16 cellular contexts compared by ENCODE assay signal in the genomic region with DNA sequence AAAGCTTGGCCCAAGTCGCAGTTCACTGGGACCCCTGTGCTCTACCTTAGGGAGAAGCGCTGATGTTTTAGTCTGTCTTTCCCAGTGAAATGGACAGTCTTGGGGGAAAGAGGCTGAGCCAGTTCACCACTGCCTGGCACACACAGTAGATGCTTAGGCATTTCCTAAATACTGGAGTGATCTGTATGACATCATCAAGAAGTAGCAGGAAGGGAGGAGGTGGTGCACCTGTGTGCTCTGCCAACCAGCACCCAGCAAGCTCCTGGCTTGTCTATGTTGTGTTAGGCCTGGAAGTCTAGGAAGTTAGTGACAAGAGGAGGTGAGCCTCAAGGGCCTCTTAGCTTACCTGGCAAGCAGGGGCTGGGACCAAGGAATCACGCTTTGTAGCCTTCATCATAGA.
A peak's percentile ranks its signal among the peaks of the same experiment; 100 is the strongest.
DNase-seq lines count a peak whose midpoint lies in the region; ATAC-seq and TF ChIP-seq lines count a peak whose summit lies in the region.
"Had no signal": no experiment of that assay in that cellular context is flagged by ENCODE, and none has a peak within 500 bp of the region (broad histone marks: within the 10 kb centered on the region; RNA-seq: fewer than 3 reads in every experiment).

No MANE protein-coding gene starts in this region.

- CTCF ChIA-PET in HEK293 (lab: Yijun Ruan, JAX), result interaction anchor here (0.7 kb wide), 1 partner anchor 22 kb away, joined by 3 read pairs; no protein-coding TSS in a partner anchor

- H3K9ac ChIP-seq in BLaER1 treated with 17β-estradiol and CSF1 and Interleukin-3, amounts not matched to agents 10 nM and 100 nM, result no peak overlapping the region

- no peaks in the 10 kb centered on the region for H3K36me3 ChIP-seq in BLaER1 treated with 17β-estradiol and CSF1 and Interleukin-3, amounts not matched to agents 10 nM and 100 nM
- H3K36me3 ChIP-seq in HEK293 (ENCODE audit: control insufficient read depth in 2 of 2, insufficient read depth in 1 of 2, low read length in 2 of 2) (no peaks in the 10 kb centered on the region), mucosa of descending colon (ENCODE audit: low read depth) (no peaks in the 10 kb centered on the region)
- H3K36me3 ChIP-seq: SJSA1 had no signal

- H3K4me3 ChIP-seq in BLaER1 treated with 17β-estradiol and CSF1 and Interleukin-3, amounts not matched to agents 10 nM and 100 nM, result no peak overlapping the region
- H3K4me3 ChIP-seq in HEK293 (ENCODE audit: low read depth, low read length) (no peak overlapping the region), mucosa of descending colon (no peak overlapping the region)
- H3K4me3 ChIP-seq: K562, SJSA1 had no signal

- peaks cover 55% of the 10 kb centered on the region for H3K4me1 Mint-ChIP-seq in dendritic cell treated with granulocyte-macrophage colony-stimulating factor and Interleukin-4, amounts not matched to agents 40 ng/mL and 50 ng/mL, for 4 days (ENCODE audit: low read depth)

- POLR2A ChIA-PET in HEK293 (lab: Yijun Ruan, JAX), result no interaction called here

- H3K4me1 ChIP-seq in BLaER1 treated with 17β-estradiol and CSF1 and Interleukin-3, amounts not matched to agents 10 nM and 100 nM, result peaks cover 12 to 19% (median 15%) of the 10 kb centered on the region in 10 experiments
- peaks cover 5% of the 10 kb centered on the region; the same call in 1 of the 2 replicates for H3K4me1 ChIP-seq in HEK293 (ENCODE audit: control insufficient read depth, insufficient read depth, low read length)
- H3K4me1 ChIP-seq in mucosa of descending colon (ENCODE audit: low read depth), result peaks cover 3% of the 10 kb centered on the region
- H3K4me1 ChIP-seq: SJSA1 had no signal

- peak overlapping the region; percentile 38 to 78 (median 58); a peak in 21 of 22 replicates for H3K4me2 ChIP-seq in BLaER1 treated with 17β-estradiol and CSF1 and Interleukin-3, amounts not matched to agents 10 nM and 100 nM

- no peaks in the 10 kb centered on the region for H3K9me3 Mint-ChIP-seq in dendritic cell treated with granulocyte-macrophage colony-stimulating factor and Interleukin-4, amounts not matched to agents 40 ng/mL and 50 ng/mL, for 4 days

- H3K27ac ChIP-seq in BLaER1 treated with 17β-estradiol and CSF1 and Interleukin-3, amounts not matched to agents 10 nM and 100 nM, result peak overlapping the region in 2 of 11 experiments; percentile 27 to 35; a peak in 2 of 22 replicates
- H3K27ac ChIP-seq in HEK293 (ENCODE audit: extremely low read depth, low read depth, low read length), result no peak overlapping the region
- H3K27ac ChIP-seq: SJSA1 had no signal

- H3K27ac Mint-ChIP-seq in dendritic cell treated with granulocyte-macrophage colony-stimulating factor and Interleukin-4, amounts not matched to agents 40 ng/mL and 50 ng/mL, for 4 days, result peak overlapping the region; percentile 74

- intact Hi-C loops in dendritic cell treated with granulocyte-macrophage colony-stimulating factor and Interleukin-4, amounts not matched to agents 40 ng/mL and 50 ng/mL, for 4 days (cut with micrococcal nuclease), result no loop called here
- intact Hi-C loops in mucosa of descending colon (cut with DNase I, micrococcal nuclease), result no loop called here

- H3K27me3 Mint-ChIP-seq in dendritic cell treated with granulocyte-macrophage colony-stimulating factor and Interleukin-4, amounts not matched to agents 40 ng/mL and 50 ng/mL, for 4 days, result no peaks in the 10 kb centered on the region

- no peaks in the 10 kb centered on the region for H4K20me1 ChIP-seq in BLaER1 treated with 17β-estradiol and CSF1 and Interleukin-3, amounts not matched to agents 10 nM and 100 nM

- peak; percentile 63 for ATAC-seq in mucosa of descending colon
- ATAC-seq in GM18907 (IDR thresholded peaks at IDR 0.05; ENCODE audit: unreplicated experiment), result no peak

- DNase-seq in mucosa of descending colon, result no peak
- DNase-seq in KBM-7, result no peak
- no peak for DNase-seq in G401 (ENCODE audit: low spot score)
- DNase-seq in activated CD4-positive, alpha-beta T cell treated with anti-CD3 and anti-CD28 coated beads, Interleukin-2, amount 50 U/mL, for 4 hours, result no peak
- DNase-seq: ACHN, GDM1, H7, NCI-H187 treated with DMSO at 0.1 percent for 48 hours, NCI-H226, NCI-H524 treated with DMSO at 0.1 percent for 48 hours had no signal

- H3K4me3 Mint-ChIP-seq in dendritic cell treated with granulocyte-macrophage colony-stimulating factor and Interleukin-4, amounts not matched to agents 40 ng/mL and 50 ng/mL, for 4 days, result no peak overlapping the region

- in situ Hi-C loops in KBM-7 (cut with MboI; ENCODE audit: low pct_unique_long_range_greater_than_20kb, low sequenced_read_pairs) (no loop called here), G401 (cut with HindIII; ENCODE audit: low sequenced_read_pairs) (no loop called here)

- TF ChIP-seq CTCF in HEK293 (tag by site-specific recombination; IDR thresholded peaks at IDR 0.05) (no peak), mucosa of descending colon (IDR thresholded peaks at IDR 0.05) (no peak)

- H3K36me3 Mint-ChIP-seq in dendritic cell treated with granulocyte-macrophage colony-stimulating factor and Interleukin-4, amounts not matched to agents 40 ng/mL and 50 ng/mL, for 4 days (ENCODE audit: low read depth), result no peaks in the 10 kb centered on the region

- no peaks in the 10 kb centered on the region for H3K9me3 ChIP-seq in BLaER1 treated with 17β-estradiol and CSF1 and Interleukin-3, amounts not matched to agents 10 nM and 100 nM (replicated peaks in 1 of 11)
- no peaks in the 10 kb centered on the region for H3K9me3 ChIP-seq in HEK293 (ENCODE audit: control insufficient read depth, insufficient read depth, low read depth, low read length)
- no peaks in the 10 kb centered on the region for H3K9me3 ChIP-seq in mucosa of descending colon
- H3K9me3 ChIP-seq: SJSA1 had no signal

- no peaks in the 10 kb centered on the region for H3K27me3 ChIP-seq in BLaER1 treated with 17β-estradiol and CSF1 and Interleukin-3, amounts not matched to agents 10 nM and 100 nM
- H3K27me3 ChIP-seq: SJSA1 had no signal

TF ChIP-seq in HEK293, 187 proteins besides CTCF, POLR2A, EP300 and RAD21:
- TF ChIP-seq ZNF48 (tag by site-specific recombination; IDR thresholded peaks at IDR 0.05) (no peak), ZNF155 (tag by site-specific recombination; IDR thresholded peaks at IDR 0.05) (no peak), SCRT2 (tag by site-specific recombination; IDR thresholded peaks at IDR 0.05) (peak; percentile 44; the same call in 1 of the 2 replicates), ZNF341 (tag by site-specific recombination; IDR thresholded peaks at IDR 0.05; ENCODE audit: low read depth) (no peak), ZNF138 (tag by site-specific recombination; IDR thresholded peaks at IDR 0.05; ENCODE audit: borderline replicate concordance) (no peak), ZNF416 (tag by site-specific recombination; IDR thresholded peaks at IDR 0.05) (no peak), ZNF555 (tag by site-specific recombination; conservative IDR thresholded peaks at IDR 0.05) (no peak)
- TF ChIP-seq, protein P1, sequence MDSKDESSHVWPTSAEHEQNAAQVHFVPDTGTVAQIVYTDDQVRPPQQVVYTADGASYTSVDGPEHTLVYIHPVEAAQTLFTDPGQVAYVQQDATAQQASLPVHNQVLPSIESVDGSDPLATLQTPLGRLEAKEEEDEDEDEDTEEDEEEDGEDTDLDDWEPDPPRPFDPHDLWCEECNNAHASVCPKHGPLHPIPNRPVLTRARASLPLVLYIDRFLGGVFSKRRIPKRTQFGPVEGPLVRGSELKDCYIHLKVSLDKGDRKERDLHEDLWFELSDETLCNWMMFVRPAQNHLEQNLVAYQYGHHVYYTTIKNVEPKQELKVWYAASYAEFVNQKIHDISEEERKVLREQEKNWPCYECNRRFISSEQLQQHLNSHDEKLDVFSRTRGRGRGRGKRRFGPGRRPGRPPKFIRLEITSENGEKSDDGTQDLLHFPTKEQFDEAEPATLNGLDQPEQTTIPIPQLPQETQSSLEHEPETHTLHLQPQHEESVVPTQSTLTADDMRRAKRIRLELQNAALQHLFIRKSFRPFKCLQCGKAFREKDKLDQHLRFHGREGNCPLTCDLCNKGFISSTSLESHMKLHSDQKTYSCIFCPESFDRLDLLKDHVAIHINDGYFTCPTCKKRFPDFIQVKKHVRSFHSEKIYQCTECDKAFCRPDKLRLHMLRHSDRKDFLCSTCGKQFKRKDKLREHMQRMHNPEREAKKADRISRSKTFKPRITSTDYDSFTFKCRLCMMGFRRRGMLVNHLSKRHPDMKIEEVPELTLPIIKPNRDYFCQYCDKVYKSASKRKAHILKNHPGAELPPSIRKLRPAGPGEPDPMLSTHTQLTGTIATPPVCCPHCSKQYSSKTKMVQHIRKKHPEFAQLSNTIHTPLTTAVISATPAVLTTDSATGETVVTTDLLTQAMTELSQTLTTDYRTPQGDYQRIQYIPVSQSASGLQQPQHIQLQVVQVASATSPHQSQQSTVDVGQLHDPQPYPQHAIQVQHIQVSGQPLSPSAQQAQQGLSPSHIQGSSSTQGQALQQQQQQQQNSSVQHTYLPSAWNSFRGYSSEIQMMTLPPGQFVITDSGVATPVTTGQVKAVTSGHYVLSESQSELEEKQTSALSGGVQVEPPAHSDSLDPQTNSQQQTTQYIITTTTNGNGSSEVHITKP (tag by site-specific recombination; IDR thresholded peaks at IDR 0.05), result no peak
- TF ChIP-seq, protein P2, sequence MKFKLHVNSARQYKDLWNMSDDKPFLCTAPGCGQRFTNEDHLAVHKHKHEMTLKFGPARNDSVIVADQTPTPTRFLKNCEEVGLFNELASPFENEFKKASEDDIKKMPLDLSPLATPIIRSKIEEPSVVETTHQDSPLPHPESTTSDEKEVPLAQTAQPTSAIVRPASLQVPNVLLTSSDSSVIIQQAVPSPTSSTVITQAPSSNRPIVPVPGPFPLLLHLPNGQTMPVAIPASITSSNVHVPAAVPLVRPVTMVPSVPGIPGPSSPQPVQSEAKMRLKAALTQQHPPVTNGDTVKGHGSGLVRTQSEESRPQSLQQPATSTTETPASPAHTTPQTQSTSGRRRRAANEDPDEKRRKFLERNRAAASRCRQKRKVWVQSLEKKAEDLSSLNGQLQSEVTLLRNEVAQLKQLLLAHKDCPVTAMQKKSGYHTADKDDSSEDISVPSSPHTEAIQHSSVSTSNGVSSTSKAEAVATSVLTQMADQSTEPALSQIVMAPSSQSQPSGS (tag by site-specific recombination; IDR thresholded peaks at IDR 0.05; ENCODE audit: low read depth), result peak; percentile 72
